14 cellular contexts compared by ENCODE assay signal in the genomic region with DNA sequence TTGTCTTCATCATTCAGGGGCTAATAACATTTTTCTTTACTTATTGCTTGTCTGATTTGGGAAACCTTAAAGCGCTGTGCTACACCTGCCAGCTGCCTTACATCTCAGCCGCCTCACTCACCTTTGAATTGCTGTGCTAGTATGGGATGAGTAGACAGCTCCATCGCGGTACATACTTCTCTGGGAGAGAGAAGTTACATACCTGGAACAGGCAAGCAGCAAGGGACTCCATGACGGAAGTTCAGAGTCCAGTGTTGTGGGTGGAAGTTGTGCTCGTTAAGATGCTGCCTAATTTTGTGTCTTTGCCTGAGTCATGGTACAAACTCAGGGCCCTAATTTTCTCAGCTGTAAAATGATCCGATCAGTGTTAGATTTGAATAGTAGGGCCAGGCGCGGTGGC. TPM values are rescaled to one million over a fixed set of nuclear protein-coding genes. Genes with fewer than 3 reads are reported as not detected.
A peak's percentile ranks its signal among the peaks of the same experiment; 100 is the strongest.
DNase-seq lines count a peak whose midpoint lies in the region; ATAC-seq and TF ChIP-seq lines count a peak whose summit lies in the region.
"Had no signal": no experiment of that assay in that cellular context is flagged by ENCODE, and none has a peak within 500 bp of the region (broad histone marks: within the 10 kb centered on the region; RNA-seq: fewer than 3 reads in every experiment).

No MANE protein-coding gene starts in this region.

- H3K4me1 Mint-ChIP-seq in activated T-helper 17 cell treated with anti-CD3 and anti-CD28 coated beads, Interleukin-2, amount 50 U/mL, for 72 hours, result peaks cover 27% of the 10 kb centered on the region
- H3K4me1 Mint-ChIP-seq in natural killer cell, result peaks cover 14 to 25% of the 10 kb centered on the region in 2 donors

- H3K27me3 ChIP-seq in SK-N-SH (ENCODE audit: insufficient read depth), result no peaks in the 10 kb centered on the region
- H3K27me3 ChIP-seq: brain microvascular endothelial cell, ovary had no signal

- H3K36me3 Mint-ChIP-seq in activated T-helper 17 cell treated with anti-CD3 and anti-CD28 coated beads, Interleukin-2, amount 50 U/mL, for 72 hours (ENCODE audit: low read depth), result peaks cover 49% of the 10 kb centered on the region
- H3K36me3 Mint-ChIP-seq in natural killer cell, result peaks cover 7% of the 10 kb centered on the region

- 95% methylated on average over 9 of the region's 9 CpGs for WGBS in SK-N-SH (ENCODE audit: low lambda C conversion rate)

- no peak overlapping the region for H2AFZ ChIP-seq in SK-N-SH (ENCODE audit: low read depth)

- ATAC-seq in SK-N-SH treated with all-trans-retinoic acid at 6 μM for 48 hours (no peak), natural killer cell (no peak), HG02884 (IDR thresholded peaks at IDR 0.05; ENCODE audit: unreplicated experiment) (no peak)
- ATAC-seq in activated T-helper 17 cell treated with anti-CD3 and anti-CD28 coated beads, Interleukin-2, amount 50 U/mL, for 72 hours (replicated peaks), result no peak

- POLR2A ChIA-PET in SK-N-SH (lab: Yijun Ruan, JAX), result no interaction called here

- H4K20me1 ChIP-seq in SK-N-SH (ENCODE audit: insufficient read depth), result 0 out of 2 replicates have a peak, but pooled peaks cover 4% of the 10 kb centered on the region

- H3K79me2 ChIP-seq in SK-N-SH (ENCODE audit: insufficient read depth), result peaks cover 40% of the 10 kb centered on the region

- peaks cover 4% of the 10 kb centered on the region for H3K9me3 Mint-ChIP-seq in activated T-helper 17 cell treated with anti-CD3 and anti-CD28 coated beads, Interleukin-2, amount 50 U/mL, for 72 hours
- no peaks in the 10 kb centered on the region for H3K9me3 Mint-ChIP-seq in natural killer cell

- H3K4me3 Mint-ChIP-seq in activated T-helper 17 cell treated with anti-CD3 and anti-CD28 coated beads, Interleukin-2, amount 50 U/mL, for 72 hours, result peak overlapping the region; percentile 78
- peak overlapping the region; percentile 95 for H3K4me3 Mint-ChIP-seq in natural killer cell

- H3K36me3 ChIP-seq in SK-N-SH (replicated peaks in 1 of 2; ENCODE audit: control insufficient read depth in 1 of 2, insufficient read depth in 2 of 2, low read length in 1 of 2), result peaks cover 28 to 34% of the 10 kb centered on the region in 2 experiments
- H3K36me3 ChIP-seq: ovary had no signal

- no peak overlapping the region for H3K9ac ChIP-seq in SK-N-SH

- no peaks in the 10 kb centered on the region for H3K9me3 ChIP-seq in SK-N-SH
- H3K9me3 ChIP-seq: ovary had no signal

- DNase-seq in SK-N-SH, result no peak
- DNase-seq in GM12865 (ENCODE audit: low read depth), result no peak
- no peak for DNase-seq in natural killer cell
- DNase-seq in cardiac septum (ENCODE audit: low spot score), result no peak
- no peak for DNase-seq in stimulated activated CD4-positive, alpha-beta T cell treated with anti-CD3 and anti-CD28 coated beads, Interleukin-2, amount 100 ng/mL, for 48 hours
- DNase-seq: brain microvascular endothelial cell, NCI-H1694 treated with DMSO at 0.1 percent for 48 hours, NCI-H748 treated with DMSO at 0.1 percent for 48 hours, ovary, RPMI8226 had no signal

- intact Hi-C loops in natural killer cell (cut with micrococcal nuclease), result loop anchor here (5.0 to 10.0 kb wide), 3 partner anchors 116 to 261 kb away; partner anchors contain the start of genes ABCF2, FASTK, RHEB and TMUB1
- intact Hi-C loops in cardiac septum (cut with DNase I), result no loop called here

- no peak for TF ChIP-seq RAD21 in SK-N-SH (IDR thresholded peaks at IDR 0.05; ENCODE audit: low read length)

- peak overlapping the region; percentile 77 for H3K4me2 ChIP-seq in SK-N-SH

- CTCF ChIA-PET in SK-N-SH (lab: Yijun Ruan, JAX), result interaction anchor here (0.7 to 6.2 kb wide), 10 partner anchors 10 to 416 kb away, joined by 3 to 84 read pairs (median 4); no protein-coding TSS in a partner anchor

- H3K4me3 ChIP-seq in SK-N-SH (ENCODE audit: low read depth in 2 of 2, low read length in 1 of 2), result no peak overlapping the region; a peak in 1 of 4 replicates
- H3K4me3 ChIP-seq in GM12865 (ENCODE audit: low read depth, low read length), result peak overlapping the region; percentile 97

- H3K27ac ChIP-seq in SK-N-SH (ENCODE audit: low read depth in 2 of 2, low read length in 1 of 2), result no peak overlapping the region
- H3K27ac ChIP-seq: 22Rv1, brain microvascular endothelial cell, ovary had no signal

- H3K4me1 ChIP-seq in SK-N-SH (ENCODE audit: control insufficient read depth in 1 of 2, insufficient read depth in 2 of 2, low read depth in 1 of 2, low read length in 1 of 2), result peaks cover 15 to 17% of the 10 kb centered on the region in 2 experiments

- H3F3A ChIP-seq in SK-N-SH (replicated peaks; ENCODE audit: insufficient read depth), result peaks cover 29% of the 10 kb centered on the region

- no peak for TF ChIP-seq EP300 in SK-N-SH (IDR thresholded peaks at IDR 0.05; ENCODE audit: borderline replicate concordance in 1 of 2, low read depth in 1 of 2, low read length in 1 of 2)

- TF ChIP-seq CTCF in SK-N-SH (IDR thresholded peaks at IDR 0.05) (no peak), GM12865 (IDR thresholded peaks at IDR 0.05; ENCODE audit: insufficient read depth, low read depth, low read length, missing control alignments) (no peak), natural killer cell (IDR thresholded peaks at IDR 0.05) (no peak)

- H3K27ac Mint-ChIP-seq in activated T-helper 17 cell treated with anti-CD3 and anti-CD28 coated beads, Interleukin-2, amount 50 U/mL, for 72 hours, result peak overlapping the region; percentile 74
- peak overlapping the region; percentile 91 to 96 for H3K27ac Mint-ChIP-seq in natural killer cell

- no peaks in the 10 kb centered on the region for H3K27me3 Mint-ChIP-seq in activated T-helper 17 cell treated with anti-CD3 and anti-CD28 coated beads, Interleukin-2, amount 50 U/mL, for 72 hours
- H3K27me3 Mint-ChIP-seq in natural killer cell (ENCODE audit: low read depth in 2 of 2), result no peaks in the 10 kb centered on the region

- H3K9me2 ChIP-seq in SK-N-SH, result no peaks in the 10 kb centered on the region

TF ChIP-seq in SK-N-SH, 30 proteins besides CTCF, POLR2A, EP300 and RAD21 (continues in another document):
- TF ChIP-seq, protein P1, sequence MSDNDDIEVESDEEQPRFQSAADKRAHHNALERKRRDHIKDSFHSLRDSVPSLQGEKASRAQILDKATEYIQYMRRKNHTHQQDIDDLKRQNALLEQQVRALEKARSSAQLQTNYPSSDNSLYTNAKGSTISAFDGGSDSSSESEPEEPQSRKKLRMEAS (IDR thresholded peaks at IDR 0.05; ENCODE audit: low read depth), result no peak
- no peak for TF ChIP-seq EZH2phosphoT487 (IDR thresholded peaks at IDR 0.05; ENCODE audit: borderline replicate concordance, low read depth)
- no peak for TF ChIP-seq FOSL2 (IDR thresholded peaks at IDR 0.05; ENCODE audit: borderline replicate concordance, low read depth)
- no peak for TF ChIP-seq TEAD4 (IDR thresholded peaks at IDR 0.05; ENCODE audit: borderline replicate concordance, insufficient read depth)
- no peak for TF ChIP-seq NFIC (IDR thresholded peaks at IDR 0.05; ENCODE audit: borderline replicate concordance)
- TF ChIP-seq SIN3A (IDR thresholded peaks at IDR 0.05; ENCODE audit: borderline replicate concordance, low read depth, low read length), result no peak

TF ChIP-seq in SK-N-SH treated with all-trans-retinoic acid at 6 μM for 48 hours, 23 proteins besides CTCF, POLR2A, EP300 and RAD21 (continues in another document):
- no peak for TF ChIP-seq ZFP30 (CRISPR knock-in tag; IDR thresholded peaks at IDR 0.05)
- TF ChIP-seq RARB (CRISPR knock-in tag; IDR thresholded peaks at IDR 0.05), result no peak
- TF ChIP-seq, protein P2, sequence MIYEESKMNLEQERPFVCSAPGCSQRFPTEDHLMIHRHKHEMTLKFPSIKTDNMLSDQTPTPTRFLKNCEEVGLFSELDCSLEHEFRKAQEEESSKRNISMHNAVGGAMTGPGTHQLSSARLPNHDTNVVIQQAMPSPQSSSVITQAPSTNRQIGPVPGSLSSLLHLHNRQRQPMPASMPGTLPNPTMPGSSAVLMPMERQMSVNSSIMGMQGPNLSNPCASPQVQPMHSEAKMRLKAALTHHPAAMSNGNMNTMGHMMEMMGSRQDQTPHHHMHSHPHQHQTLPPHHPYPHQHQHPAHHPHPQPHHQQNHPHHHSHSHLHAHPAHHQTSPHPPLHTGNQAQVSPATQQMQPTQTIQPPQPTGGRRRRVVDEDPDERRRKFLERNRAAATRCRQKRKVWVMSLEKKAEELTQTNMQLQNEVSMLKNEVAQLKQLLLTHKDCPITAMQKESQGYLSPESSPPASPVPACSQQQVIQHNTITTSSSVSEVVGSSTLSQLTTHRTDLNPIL (CRISPR knock-in tag; IDR thresholded peaks at IDR 0.05; ENCODE audit: low read depth), result no peak
- no peak for TF ChIP-seq TSHZ2 (CRISPR knock-in tag; IDR thresholded peaks at IDR 0.05)

RNA-seq across cellular contexts. Expression of gene NUB1, which starts 1.9 kb away (rescaled TPM):
- polyA plus RNA-seq in SK-N-SH (2012; rRNA removed), result 54.0 and 56.6 TPM in 2 replicates
- 57.7 and 66.5 TPM in 2 replicates for polyA plus RNA-seq in SK-N-SH (2012; cell fraction: cytosol; rRNA removed)
- polyA plus RNA-seq in SK-N-SH (2012; cell fraction: nucleus; rRNA removed), result 47.8 and 62.1 TPM in 2 replicates
- total RNA-seq in activated T-helper 17 cell treated with anti-CD3 and anti-CD28 coated beads, Interleukin-2, amount 50 U/mL, for 72 hours, result 10 to 100 TPM; 36.9 to 70.3 TPM
- total RNA-seq in natural killer cell (100 to 1,000 TPM; 110 to 113 (median 111) TPM), cardiac septum (32.6 TPM)
